Comparison of ENCODE assay signal across 24 cellular contexts in genomic region chr22:21949569-21949918, GRCh38. TPM values are rescaled to one million over a fixed set of nuclear protein-coding genes. Genes with fewer than 3 reads are reported as not detected.
DNase-seq lines count a peak whose midpoint lies in the region; FAIRE-seq and TF ChIP-seq lines count a peak whose summit lies in the region.
"Had no signal": no experiment of that assay in that cellular context is flagged by ENCODE, and none has a peak within 500 bp of the region (broad histone marks: within the 10 kb centered on the region; RNA-seq: fewer than 3 reads in every experiment).

No MANE protein-coding gene starts in this region.

- no peak for TF ChIP-seq RAD21 in H1 (IDR thresholded peaks at IDR 0.05 in 1 of 2, conservative IDR thresholded peaks at IDR 0.05 in 1 of 2; ENCODE audit: low read depth in 2 of 2, low read length in 2 of 2)

- 94% methylated on average over 6 of the region's 8 CpGs; no CpG with 5 or more reads in 1 of the 2 experiments for WGBS in H1 (ENCODE audit: extremely low coverage in 1 of 2, insufficient coverage in 1 of 2, insufficient read length in 1 of 2, insufficient replicate concordance in 2 of 2, low coverage in 1 of 2, low lambda C conversion rate in 2 of 2, missing lambda C conversion rate in 1 of 2), 2 experiments
- WGBS in stomach, 5 donors = 81 to 90% (median 85%) methylated on average over 5 to 8 of the region's 8 CpGs

- H3K27ac Mint-ChIP-seq in CD14-positive monocyte = peak overlapping the region; percentile 89 to 98 (median 96)
- H3K27ac Mint-ChIP-seq in T-helper 2 cell treated with Interferon-gamma antibody and Interleukin-4, amounts not matched to agents 5 μg/mL and 100 μg/mL, for 36 hours = no peak overlapping the region
- H3K27ac Mint-ChIP-seq: activated CD4-positive, alpha-beta T cell treated with anti-CD3 and anti-CD28 coated beads, Interleukin-2, amount 10 ng/mL, durations not matched to agents 24 days and 14 days; mesothelial cell of epicardium had no signal

- H3K4me1 ChIP-seq in H1 (replicated peaks in 1 of 4; ENCODE audit: control insufficient read depth in 3 of 4, insufficient read depth in 4 of 4, low read length in 3 of 4) (peaks cover 0 to 13% (median 8%) of the 10 kb centered on the region in 4 experiments; a peak in 5 of 7 replicates), stomach (peaks cover 4 to 69% (median 48%) of the 10 kb centered on the region in 4 donors)

- CTCF ChIA-PET in H1 (lab: Charles Lee; ENCODE audit: partially characterized antibody) = interaction anchor here (0.8 to 8.0 kb wide), 4 partner anchors 11 to 239 kb away, joined by 3 to 60 read pairs (median 4); no protein-coding TSS in a partner anchor

- intact Hi-C loops in CD14-positive monocyte (cut with micrococcal nuclease) (no loop called here), stomach (cut with DNase I; ENCODE audit: low total_unique reads) (no loop called here)

- no peak overlapping the region for H3K18ac ChIP-seq in H1 (ENCODE audit: extremely low read depth, low read length)

- H3K27me3 Mint-ChIP-seq in CD14-positive monocyte (ENCODE audit: low read depth in 3 of 3) = peaks cover 0 to 7% (median 3%) of the 10 kb centered on the region in 3 donors
- no peaks in the 10 kb centered on the region for H3K27me3 Mint-ChIP-seq in T-helper 2 cell treated with Interferon-gamma antibody and Interleukin-4, amounts not matched to agents 5 μg/mL and 100 μg/mL, for 36 hours (ENCODE audit: low read depth)
- H3K27me3 Mint-ChIP-seq: activated CD4-positive, alpha-beta T cell treated with anti-CD3 and anti-CD28 coated beads, Interleukin-2, amount 10 ng/mL, durations not matched to agents 24 days and 14 days had no signal

- no peak overlapping the region for H2BK12ac ChIP-seq in H1 (ENCODE audit: low read depth, low read length)

- no peak overlapping the region for H3K14ac ChIP-seq in H1 (ENCODE audit: insufficient read length)

- H3K56ac ChIP-seq in H1 (replicated peaks; ENCODE audit: insufficient read length, low read depth, low read length) = no peak overlapping the region

- H3K4me3 ChIP-seq in H1 (ENCODE audit: extremely low read depth in 1 of 4, insufficient read depth in 2 of 4, low read depth in 3 of 4, low read length in 4 of 4) = no peak overlapping the region
- no peak overlapping the region for H3K4me3 ChIP-seq in stomach
- H3K4me3 ChIP-seq: colonic mucosa, neural progenitor cell had no signal

- no peaks in the 10 kb centered on the region for H3K9me3 ChIP-seq in H1 (ENCODE audit: insufficient read depth in 2 of 2, low read depth in 1 of 2, low read length in 1 of 2)
- no peaks in the 10 kb centered on the region for H3K9me3 ChIP-seq in stomach
- H3K9me3 ChIP-seq: colonic mucosa had no signal

- no peak overlapping the region for H3K4ac ChIP-seq in H1 (replicated peaks; ENCODE audit: insufficient read length, low read depth, low read length)

- H2AK5ac ChIP-seq in H1 (ENCODE audit: low read depth, low read length) = no peak overlapping the region

- no peak overlapping the region for H3K27ac ChIP-seq in H1 (ENCODE audit: low read depth, low read length)
- peak overlapping the region in 4 of 5 donors; percentile 15 to 80 (median 68) for H3K27ac ChIP-seq in stomach
- H3K27ac ChIP-seq: brain microvascular endothelial cell, colonic mucosa, neural progenitor cell had no signal

- H2BK5ac ChIP-seq in H1 (ENCODE audit: low read depth, low read length) = no peak overlapping the region

- no peak overlapping the region for H2BK20ac ChIP-seq in H1 (ENCODE audit: low read length)

- H3K4me1 Mint-ChIP-seq in CD14-positive monocyte = peaks cover 54% of the 10 kb centered on the region
- peaks cover 9% of the 10 kb centered on the region for H3K4me1 Mint-ChIP-seq in T-helper 2 cell treated with Interferon-gamma antibody and Interleukin-4, amounts not matched to agents 5 μg/mL and 100 μg/mL, for 36 hours (ENCODE audit: low read depth)

- no peak for TF ChIP-seq POLR2A in H1 (IDR thresholded peaks at IDR 0.05; ENCODE audit: control extremely low read depth in 1 of 2, low read depth in 2 of 2, low read length in 2 of 2)
- no peak for TF ChIP-seq POLR2A in stomach (IDR thresholded peaks at IDR 0.05)

- no peaks in the 10 kb centered on the region; the same call in 1 of the 2 replicates for H3K79me1 ChIP-seq in H1 (ENCODE audit: low read depth, low read length)

- TF ChIP-seq CTCF in CD14-positive monocyte (IDR thresholded peaks at IDR 0.05) = no peak
- no peak for TF ChIP-seq CTCF in H1 (IDR thresholded peaks at IDR 0.05; ENCODE audit: control extremely low read depth in 1 of 3, insufficient read depth in 1 of 3, low read depth in 1 of 3, low read length in 3 of 3)
- no peak for TF ChIP-seq CTCF in stomach (IDR thresholded peaks at IDR 0.05)

- H3K4me2 ChIP-seq in H1 (ENCODE audit: insufficient read depth in 1 of 2, low read depth in 2 of 2, low read length in 2 of 2) = no peak overlapping the region
- H3K4me2 ChIP-seq: neural progenitor cell had no signal

- no peaks in the 10 kb centered on the region; the same call in 1 of the 2 replicates for H3K23me2 ChIP-seq in H1 (ENCODE audit: low read depth, low read length)

- H2AFZ ChIP-seq in H1 (ENCODE audit: low read length) = no peak overlapping the region
- H2AFZ ChIP-seq: neural progenitor cell had no signal

- TF ChIP-seq EP300 in H1 (IDR thresholded peaks at IDR 0.05; ENCODE audit: borderline replicate concordance in 1 of 2, low read depth in 2 of 2, low read length in 2 of 2) = no peak
- no peak for TF ChIP-seq EP300 in stomach (IDR thresholded peaks at IDR 0.05)

- no peak for FAIRE-seq in H1 (lab: Jason Lieb, UNC)
- FAIRE-seq: endometrium had no signal

- H2BK120ac ChIP-seq in H1 (replicated peaks; ENCODE audit: low read depth, low read length) = no peak overlapping the region

- H3K9me3 Mint-ChIP-seq in CD14-positive monocyte = peaks cover 0 to 3% (median 0%) of the 10 kb centered on the region in 7 donors
- no peaks in the 10 kb centered on the region for H3K9me3 Mint-ChIP-seq in T-helper 2 cell treated with Interferon-gamma antibody and Interleukin-4, amounts not matched to agents 5 μg/mL and 100 μg/mL, for 36 hours
- H3K9me3 Mint-ChIP-seq: activated CD4-positive, alpha-beta T cell treated with anti-CD3 and anti-CD28 coated beads, Interleukin-2, amount 10 ng/mL, durations not matched to agents 24 days and 14 days; CD8-positive, alpha-beta memory T cell; HFFc6; mesothelial cell of epicardium; neural progenitor cell had no signal

- DNase-seq in CD14-positive monocyte (ENCODE audit: low spot score) = no peak
- no peak for DNase-seq in H1 (ENCODE audit: low read depth in 1 of 2, low spot score in 2 of 2)
- DNase-seq in myocyte (ENCODE audit: low read depth) = peak; percentile 49
- DNase-seq in stomach = no peak
- DNase-seq in SK-N-DZ (ENCODE audit: low spot score) = no peak
- DNase-seq in NCI-H2081 (lab: John Stamatoyannopoulos, UW) = no peak
- no peak for DNase-seq in T-helper 2 cell treated with Interferon-gamma antibody and Interleukin-4, amounts not matched to agents 5 μg/mL and 100 μg/mL, for 36 hours (ENCODE audit: low spot score)
- DNase-seq: activated CD4-positive, alpha-beta T cell treated with anti-CD3 and anti-CD28 coated beads, Interleukin-2, amount 10 ng/mL, durations not matched to agents 24 days and 14 days; activated gamma-delta T cell; brain microvascular endothelial cell; CD8-positive, alpha-beta memory T cell; colonic mucosa; GDM1; HFFc6; hypothalamus; islet precursor cell; NCI-H146; NCI-H748 treated with DMSO at 0.1 percent for 48 hours; SIG-M5; stimulated activated CD8-positive, alpha-beta memory T cell treated with anti-CD3 and anti-CD28 coated beads, Interleukin-4, amount 100 ng/mL, for 48 hours; T-helper 1 cell had no signal

- no peak overlapping the region for H3K4me3 Mint-ChIP-seq in CD14-positive monocyte
- H3K4me3 Mint-ChIP-seq in T-helper 2 cell treated with Interferon-gamma antibody and Interleukin-4, amounts not matched to agents 5 μg/mL and 100 μg/mL, for 36 hours = no peak overlapping the region
- H3K4me3 Mint-ChIP-seq: activated CD4-positive, alpha-beta T cell treated with anti-CD3 and anti-CD28 coated beads, Interleukin-2, amount 10 ng/mL, durations not matched to agents 24 days and 14 days; HFFc6; mesothelial cell of epicardium; neural progenitor cell had no signal

- H4K91ac ChIP-seq in H1 (replicated peaks; ENCODE audit: insufficient read length, low read length) = no peak overlapping the region

- H3K9ac ChIP-seq in H1 (replicated peaks in 1 of 4; ENCODE audit: extremely low read depth in 1 of 4, low read depth in 3 of 4, low read length in 3 of 4) = no peak overlapping the region
- H3K9ac ChIP-seq: neural progenitor cell had no signal

- H3K36me3 ChIP-seq in H1 (ENCODE audit: control insufficient read depth in 2 of 4, insufficient read depth in 4 of 4, low read length in 3 of 4) (no peaks in the 10 kb centered on the region), stomach (peaks cover 8 to 17% (median 16%) of the 10 kb centered on the region in 4 donors)
- H3K36me3 ChIP-seq: colonic mucosa, neural progenitor cell had no signal

- H3K36me3 Mint-ChIP-seq in CD14-positive monocyte = peaks cover 43 to 56% of the 10 kb centered on the region in 2 donors
- peaks cover 3% of the 10 kb centered on the region for H3K36me3 Mint-ChIP-seq in T-helper 2 cell treated with Interferon-gamma antibody and Interleukin-4, amounts not matched to agents 5 μg/mL and 100 μg/mL, for 36 hours (ENCODE audit: low read depth)

- H4K20me1 ChIP-seq in H1 (replicated peaks in 1 of 2; ENCODE audit: control insufficient read depth in 1 of 2, insufficient read depth in 2 of 2, low read length in 2 of 2) = peaks cover 2 to 11% of the 10 kb centered on the region in 2 experiments

- POLR2A ChIA-PET in H1 (lab: Charles Lee; ENCODE audit: partially characterized antibody) = interaction anchor here (1.1 to 1.4 kb wide), 3 partner anchors 10 to 32 kb away, joined by 3 to 4 read pairs (median 3); no protein-coding TSS in a partner anchor

- peaks cover 0 to 17% (median 6%) of the 10 kb centered on the region in 4 experiments; a peak in 4 of 7 replicates for H3K27me3 ChIP-seq in H1 (replicated peaks in 1 of 4; ENCODE audit: control insufficient read depth in 3 of 4, extremely low read depth in 1 of 4, insufficient read depth in 3 of 4, low read length in 3 of 4)
- no peaks in the 10 kb centered on the region for H3K27me3 ChIP-seq in stomach
- H3K27me3 ChIP-seq: brain microvascular endothelial cell, colonic mucosa had no signal

- no peak overlapping the region for H2BK15ac ChIP-seq in H1 (ENCODE audit: low read length)

- peak overlapping the region; percentile 42; the same call in 1 of the 2 replicates for H4K8ac ChIP-seq in H1 (ENCODE audit: extremely low read depth, insufficient read depth, low read length)

- no peaks in the 10 kb centered on the region for H3K79me2 ChIP-seq in H1 (ENCODE audit: control insufficient read depth in 1 of 2, insufficient read depth in 2 of 2, low read length in 2 of 2)

- no peak overlapping the region for H4K5ac ChIP-seq in H1 (ENCODE audit: insufficient read length, low read depth, low read length)

- no peak overlapping the region for H3K23ac ChIP-seq in H1 (ENCODE audit: insufficient read length)

RNA-seq across cellular contexts. Expression of gene PPM1F, which starts 3.1 kb away (rescaled TPM):
- 10 to 100 TPM; 28.8 to 37.2 TPM for polyA plus RNA-seq in CD14-positive monocyte
- total RNA-seq in H1 (2021; fragmentation: NEBNext Ultra II Directional; extraction: Animal tissue kit (Norgen Biotek cat#: 25700)) = 21.9 and 22.8 TPM in 2 replicates
- polyA plus RNA-seq in H1 (2011; rRNA removed) = 12.4 and 17.7 TPM in 2 replicates
- polyA plus RNA-seq in H1 (2011; cell fraction: cytosol; rRNA removed) = 16.1 TPM
- polyA plus RNA-seq in H1 (2011; cell fraction: nucleus; rRNA removed) = 29.8 TPM
- polyA plus RNA-seq in H1 (2012, experiment 1 of 2) = 10.6 to 14.5 TPM (median 13.2 TPM) in 4 replicates
- 12.1 TPM for polyA plus RNA-seq in H1 (2012, experiment 2 of 2)
- polyA plus RNA-seq in H1 (2013, experiment 1 of 2) = 13.9 TPM
- 12.0 TPM for polyA plus RNA-seq in H1 (2013, experiment 2 of 2)
- 7.1 and 10.5 TPM in 2 replicates for polyA minus RNA-seq in H1 (2011; rRNA and poly(A)+ RNA removed)
- polyA minus RNA-seq in H1 (2011; cell fraction: cytosol; rRNA and poly(A)+ RNA removed) = 9.5 TPM
- 7.6 TPM for polyA minus RNA-seq in H1 (2011; cell fraction: nucleus; rRNA and poly(A)+ RNA removed)
- total RNA-seq in myocyte = 98.1 and 173 TPM in 2 replicates
- polyA plus RNA-seq in myocyte (2012) = 47.5 TPM
- total RNA-seq in stomach = 100 to 1,000 TPM in 1 of 5 donors, 10 to 100 TPM in 4; 12.6 to 285 (median 22.3) TPM
- polyA plus RNA-seq in stomach = 1 to 10 TPM; 6.7 to 9.9 (median 8.1) TPM
- polyA plus RNA-seq in SK-N-DZ (2014; cell fraction: cytosol; rRNA removed) = 22.4 and 23.1 TPM in 2 replicates
- polyA plus RNA-seq in SK-N-DZ (2014; cell fraction: nucleus; rRNA removed) = 25.1 and 27.3 TPM in 2 replicates

RNA-seq across cellular contexts. Expression of gene TOP3B, which starts 33.0 kb away (rescaled TPM):
- polyA plus RNA-seq in CD14-positive monocyte (1 to 10 TPM; 9.0 to 9.5 TPM), H1 (2011; rRNA removed) (30.4 and 45.6 TPM in 2 replicates), stomach (10 to 100 TPM in 1 of 3 donors, 1 to 10 TPM in 2; 3.8 to 13.8 (median 5.9) TPM)
- 49.3 and 52.8 TPM in 2 replicates for total RNA-seq in H1 (2021; fragmentation: NEBNext Ultra II Directional; extraction: Animal tissue kit (Norgen Biotek cat#: 25700))
- 34.6 TPM for polyA plus RNA-seq in H1 (2011; cell fraction: cytosol; rRNA removed)
- 149 TPM for polyA plus RNA-seq in H1 (2011; cell fraction: nucleus; rRNA removed)
- polyA plus RNA-seq in H1 (2012, experiment 1 of 2) = 42.4 to 52.2 TPM (median 45.4 TPM) in 4 replicates
- 33.2 TPM for polyA plus RNA-seq in H1 (2012, experiment 2 of 2)
- polyA plus RNA-seq in H1 (2013, experiment 1 of 2) = 34.1 TPM
- 28.9 TPM for polyA plus RNA-seq in H1 (2013, experiment 2 of 2)
- polyA minus RNA-seq in H1 (2011; rRNA and poly(A)+ RNA removed) = 28.2 and 37.9 TPM in 2 replicates
- 20.9 TPM for polyA minus RNA-seq in H1 (2011; cell fraction: cytosol; rRNA and poly(A)+ RNA removed)
- polyA minus RNA-seq in H1 (2011; cell fraction: nucleus; rRNA and poly(A)+ RNA removed) = 89.8 TPM
- total RNA-seq in myocyte (25.0 and 31.0 TPM in 2 replicates), stomach (100 to 1,000 TPM in 1 of 5 donors, 10 to 100 TPM in 4; 25.0 to 509 (median 38.5) TPM)
- 18.2 TPM for polyA plus RNA-seq in myocyte (2012)
- 52.2 and 80.7 TPM in 2 replicates for polyA plus RNA-seq in SK-N-DZ (2014; cell fraction: cytosol; rRNA removed)
- 398 and 530 TPM in 2 replicates for polyA plus RNA-seq in SK-N-DZ (2014; cell fraction: nucleus; rRNA removed)
